8 cellular contexts compared by ENCODE assay signal in the genomic region with DNA sequence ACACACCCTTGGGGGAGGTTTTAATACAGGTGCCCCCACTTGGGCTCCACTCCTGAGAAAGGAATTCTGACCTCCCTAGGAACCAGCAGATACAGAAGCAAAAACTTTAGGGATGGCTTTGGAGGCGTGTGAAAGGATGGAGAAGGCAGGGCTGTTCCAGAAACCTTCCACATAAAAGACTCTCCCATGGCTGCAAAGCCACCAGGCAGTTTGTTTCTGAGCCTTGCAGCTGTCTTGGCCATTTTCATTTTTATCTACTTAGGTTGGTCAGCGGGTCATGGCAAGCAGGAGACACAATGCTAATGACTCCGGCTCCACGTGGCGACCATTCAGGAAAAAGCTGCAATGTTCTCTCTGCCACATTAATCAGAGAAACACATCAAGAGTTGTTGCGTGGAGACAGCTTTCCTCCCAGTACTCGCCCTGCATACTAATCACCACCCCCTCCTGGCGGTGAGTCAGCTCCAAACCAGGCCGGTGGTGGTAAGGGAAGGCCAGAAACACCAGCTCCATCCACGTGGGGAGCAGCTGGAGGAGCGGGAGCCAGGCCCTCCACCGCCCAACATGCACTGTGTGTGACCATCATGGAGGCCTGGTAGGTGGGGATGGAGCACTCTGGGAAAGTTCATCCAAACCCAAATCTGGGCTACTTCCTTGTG. TPM values are rescaled to one million over a fixed set of nuclear protein-coding genes. Genes with fewer than 3 reads are reported as not detected.
DNase-seq lines count a peak whose midpoint lies in the region; ATAC-seq lines count a peak whose summit lies in the region.

No MANE protein-coding gene starts in this region.

- no peak overlapping the region for H3K27ac ChIP-seq in iPS DF 6.9 (ENCODE audit: low read length)

- no peaks in the 10 kb centered on the region for H3K27me3 ChIP-seq in iPS DF 6.9 (ENCODE audit: control insufficient read depth, insufficient read depth, low read length)

- ATAC-seq in HG03457 (IDR thresholded peaks at IDR 0.05; ENCODE audit: unreplicated experiment) (no peak), HG02571 (IDR thresholded peaks at IDR 0.05; ENCODE audit: unreplicated experiment) (no peak)

- H3K4me1 ChIP-seq in iPS DF 6.9 (ENCODE audit: control insufficient read depth, insufficient read depth, low read length), result peaks cover 4% of the 10 kb centered on the region; the same call in 1 of the 2 replicates

- WGBS in iPS DF 6.9 (ENCODE audit: insufficient coverage, insufficient read length), result no CpG with 5 or more reads among the region's 12 CpGs

- H3K36me3 ChIP-seq in iPS DF 6.9 (ENCODE audit: control insufficient read depth, insufficient read depth, low read length), result no peaks in the 10 kb centered on the region

- no peak overlapping the region for H3K4me3 ChIP-seq in iPS DF 6.9 (ENCODE audit: low read length)

- no peaks in the 10 kb centered on the region for H3K9me3 ChIP-seq in iPS DF 6.9 (ENCODE audit: control insufficient read depth, insufficient read depth, low read length)

- DNase-seq in COR-L47 (lab: John Stamatoyannopoulos, UW), result peak; percentile 31
- DNase-seq in LHCN-M2 (ENCODE audit: low read depth), result peak; percentile 96
- DNase-seq in activated effector memory CD4-positive, alpha-beta T cell treated with anti-CD3 and anti-CD28 coated beads, Interleukin-2, amount 50 U/mL, for 16 hours, result peak; percentile 76
- DNase-seq in iPS DF 6.9 (ENCODE audit: low read depth, low spot score), result peak; percentile 50
- peak; percentile 84 for DNase-seq in superior temporal gyrus (ENCODE audit: extremely low spot score)
- no peak for DNase-seq in NCI-H2081 treated with DMSO at 0.1 percent for 48 hours (lab: John Stamatoyannopoulos, UW)

RNA-seq across cellular contexts. Expression of gene IRF2BPL, which starts 30.9 kb away (rescaled TPM):
- 49.7 and 56.7 TPM in 2 replicates for total RNA-seq in LHCN-M2 (2014; rRNA removed)
- 16.9 TPM for polyA plus RNA-seq in LHCN-M2 (2012)

RNA-seq across cellular contexts. Expression of gene CIPC, which starts 38.7 kb away (rescaled TPM):
- 12.8 and 13.0 TPM in 2 replicates for total RNA-seq in LHCN-M2 (2014; rRNA removed)
- 3.3 TPM for polyA plus RNA-seq in LHCN-M2 (2012)
